In the genomic region with DNA sequence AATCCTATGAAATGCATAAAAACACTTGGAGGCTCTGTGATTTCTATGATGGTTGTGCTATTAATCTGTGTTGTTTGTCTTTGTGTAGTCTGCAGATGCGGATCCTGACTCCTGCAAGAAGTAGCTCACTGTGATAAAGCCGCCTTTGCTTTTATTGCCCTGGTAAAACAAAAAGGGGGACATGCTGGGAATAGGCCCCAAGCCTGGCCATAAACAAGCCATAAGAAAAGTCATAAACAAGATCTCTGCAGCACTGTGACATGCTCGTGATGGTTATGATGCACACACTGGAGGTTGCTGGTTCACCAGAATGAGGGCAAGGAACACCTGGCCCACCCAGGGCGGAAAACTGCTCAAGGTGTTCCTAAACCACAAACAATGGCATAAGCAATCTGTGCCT, we compare ENCODE assay signal across 29 cellular contexts. TPM values are rescaled to one million over a fixed set of nuclear protein-coding genes. Genes with fewer than 3 reads are reported as not detected.
"Had no signal": no experiment of that assay in that cellular context is flagged by ENCODE, and none has a peak within 500 bp of the region (broad histone marks: within the 10 kb centered on the region; RNA-seq: fewer than 3 reads in every experiment).

No MANE protein-coding gene starts in this region.

- DNase-seq: stimulated activated CD4-positive, alpha-beta T cell treated with anti-CD3 and anti-CD28 coated beads, Interleukin-2, amount 100 ng/mL, for 48 hours; stimulated activated CD4-positive, alpha-beta T cell treated with anti-CD3 and anti-CD28 coated beads, Interleukin-4, amount 100 ng/mL, for 1 hour; stimulated activated CD4-positive, alpha-beta T cell treated with anti-CD3 and anti-CD28 coated beads, Interleukin-4, amount 100 ng/mL, for 24 hours; stimulated activated CD4-positive, alpha-beta T cell treated with anti-CD3 and anti-CD28 coated beads, Interleukin-4, amount 100 ng/mL, for 4 hours; stimulated activated CD8-positive, alpha-beta memory T cell treated with anti-CD3 and anti-CD28 coated beads, Interleukin-4, amount 100 ng/mL, for 48 hours; stimulated activated naive B cell treated with anti-CD40 and anti-IgM and Interleukin-4, amounts not matched to agents 10 μg/mL and 1 μg/mL and 100 μg/mL, for 72 hours; stimulated activated naive CD4-positive, alpha-beta T cell; stimulated activated naive CD4-positive, alpha-beta T cell treated with Interleukin-2 at 50 U/mL for 16 hours; stimulated activated naive CD8-positive, alpha-beta T cell treated with anti-CD3 and anti-CD28 coated beads, Interleukin-15, amount 100 ng/mL, for 72 hours; stimulated activated naive CD8-positive, alpha-beta T cell treated with anti-CD3 and anti-CD28 coated beads, Interleukin-15, Interleukin-2, amounts not matched to agents 100 U/mL and 50 U/mL, for 24 hours; stomach; substantia nigra; testis; thyroid gland; tibial artery; transverse colon; trophoblast cell; upper lobe of left lung; upper lobe of right lung; uterus had no signal

- H3K4me1 ChIP-seq: stomach, suprapubic skin, testis, thyroid gland, tibial artery, tibial nerve, transverse colon, upper lobe of left lung, upper lobe of right lung, uterus, vagina had no signal

- H3K36me3 ChIP-seq: suprapubic skin, thoracic aorta, thyroid gland, transverse colon, upper lobe of left lung, upper lobe of right lung, uterus, vagina had no signal

- ATAC-seq: stimulated activated effector memory CD8-positive, alpha-beta T cell treated with anti-CD3 and anti-CD28 coated beads, Interleukin-12 subunit alpha, Interleukin-12 subunit beta, amount 100 ng/mL, for 72 hours; stimulated activated memory B cell treated with anti-CD40 and anti-IgM and Interleukin-4, amounts not matched to agents 10 μg/mL and 1 μg/mL and 100 μg/mL, for 72 hours; stimulated activated naive B cell treated with anti-CD40 and anti-IgM and Interleukin-4, amounts not matched to agents 10 μg/mL and 1 μg/mL and 100 μg/mL, for 72 hours; stimulated activated naive CD8-positive, alpha-beta T cell treated with anti-CD3 and anti-CD28 coated beads, Interleukin-15, amount 100 ng/mL, for 72 hours; stimulated activated naive CD8-positive, alpha-beta T cell treated with anti-CD3 and anti-CD28 coated beads, Interleukin-15, Interleukin-2, amounts not matched to agents 100 U/mL and 50 U/mL, for 24 hours; upper lobe of right lung had no signal

- H3K27ac ChIP-seq: stomach, suprapubic skin, testis, thoracic aorta, thyroid gland, tibial artery, tibial nerve, transverse colon, upper lobe of left lung, upper lobe of right lung, uterus, vagina had no signal

- H3K9me3 ChIP-seq: testis, thyroid gland had no signal

- H3K4me3 ChIP-seq: stomach, suprapubic skin, testis, thoracic aorta, thyroid gland, tibial artery, tibial nerve, transverse colon, upper lobe of left lung, upper lobe of right lung, uterus, vagina had no signal

- H3K27me3 ChIP-seq: stomach, suprapubic skin, testis, thyroid gland, tibial artery, tibial nerve, transverse colon, upper lobe of left lung, upper lobe of right lung, uterus, vagina had no signal

- FAIRE-seq: urothelium cell line had no signal

RNA-seq across cellular contexts. Expression of a gene that starts 36.5 kb away (rescaled TPM):
- total RNA-seq: stomach, subcutaneous adipose tissue, thoracic aorta, tibial nerve, transverse colon, upper lobe of left lung, upper lobe of right lung, ureter had no signal
- polyA plus RNA-seq: stomach had no signal
